Comparison of ENCODE assay signal across 27 cellular contexts in genomic region chrX:8689473-8689872, GRCh38. TPM values are rescaled to one million over a fixed set of nuclear protein-coding genes. Genes with fewer than 3 reads are reported as not detected.
"Had no signal": no experiment of that assay in that cellular context is flagged by ENCODE, and none has a peak within 500 bp of the region (broad histone marks: within the 10 kb centered on the region; RNA-seq: fewer than 3 reads in every experiment).

No MANE protein-coding gene starts in this region.

- H3K4me1 ChIP-seq: gastrocnemius medialis, left lung, parathyroid adenoma, stomach, thyroid gland, vagina had no signal

- H3K9ac ChIP-seq: parathyroid adenoma had no signal

- H3K36me3 Mint-ChIP-seq: naive thymus-derived CD4-positive, alpha-beta T cell; stimulated activated effector memory CD8-positive, alpha-beta T cell treated with anti-CD3 and anti-CD28 coated beads, Interleukin-12 subunit alpha, Interleukin-12 subunit beta, amount 100 ng/mL, for 72 hours had no signal

- H3K27me3 ChIP-seq: gastrocnemius medialis, left lung, neutrophil, stomach, thyroid gland, vagina had no signal

- H3K27ac ChIP-seq: dorsolateral prefrontal cortex, epithelial cell of prostate, gastrocnemius medialis, left lung, neutrophil, parathyroid adenoma, stomach, thyroid gland, vagina had no signal

- H3K9me3 Mint-ChIP-seq: nephron; stimulated activated effector memory CD8-positive, alpha-beta T cell treated with anti-CD3 and anti-CD28 coated beads, Interleukin-12 subunit alpha, Interleukin-12 subunit beta, amount 100 ng/mL, for 72 hours had no signal

- H3K79me2 ChIP-seq: parathyroid adenoma had no signal

- H3K9me3 ChIP-seq: gastrocnemius medialis, left lung, neutrophil, stomach, thyroid gland, vagina had no signal

- H3K4me2 ChIP-seq: smooth muscle cell had no signal

- ATAC-seq: esophagus mucosa; gastrocnemius medialis; left cardiac atrium; left lung; naive thymus-derived CD4-positive, alpha-beta T cell; sciatic nerve; stimulated activated effector memory CD8-positive, alpha-beta T cell treated with anti-CD3 and anti-CD28 coated beads, Interleukin-12 subunit alpha, Interleukin-12 subunit beta, amount 100 ng/mL, for 72 hours had no signal

- H3K4me3 ChIP-seq: dorsolateral prefrontal cortex, gastrocnemius medialis, left lung, smooth muscle cell, stomach, thyroid gland, vagina had no signal

- DNase-seq: dorsolateral prefrontal cortex; effector CD4-positive, alpha-beta T cell; foreskin fibroblast; gastrocnemius medialis; head of caudate nucleus; left cardiac atrium; left lung; mesenchymal stem cell; midbrain; naive thymus-derived CD4-positive, alpha-beta T cell; stimulated activated CD4-positive, alpha-beta T cell treated with anti-CD3 and anti-CD28 coated beads, Interleukin-12 subunit alpha, Interleukin-12 subunit beta, amount 100 ng/mL, for 4 hours; stimulated activated CD4-positive, alpha-beta T cell treated with anti-CD3 and anti-CD28 coated beads, Interleukin-2, amount 100 ng/mL, for 24 hours; stimulated activated CD4-positive, alpha-beta T cell treated with anti-CD3 and anti-CD28 coated beads, Interleukin-4, amount 100 ng/mL, for 24 hours; stimulated activated naive CD4-positive, alpha-beta T cell treated with Interleukin-2 at 50 U/mL for 16 hours; stomach; thyroid gland; trophoblast cell had no signal

- H3K27ac Mint-ChIP-seq: nephron; progenitor cell of endocrine pancreas; stimulated activated effector memory CD8-positive, alpha-beta T cell treated with anti-CD3 and anti-CD28 coated beads, Interleukin-12 subunit alpha, Interleukin-12 subunit beta, amount 100 ng/mL, for 72 hours had no signal

- H3K36me3 ChIP-seq: gastrocnemius medialis, left lung, neutrophil, stomach, thyroid gland, vagina had no signal

- H3K4me1 Mint-ChIP-seq: stimulated activated effector memory CD8-positive, alpha-beta T cell treated with anti-CD3 and anti-CD28 coated beads, Interleukin-12 subunit alpha, Interleukin-12 subunit beta, amount 100 ng/mL, for 72 hours had no signal

- H2AFZ ChIP-seq: parathyroid adenoma had no signal

- H3K4me3 Mint-ChIP-seq: naive thymus-derived CD4-positive, alpha-beta T cell; nephron; stimulated activated effector memory CD8-positive, alpha-beta T cell treated with anti-CD3 and anti-CD28 coated beads, Interleukin-12 subunit alpha, Interleukin-12 subunit beta, amount 100 ng/mL, for 72 hours had no signal

RNA-seq across cellular contexts. Expression of gene ANOS1, which starts 42.5 kb away (rescaled TPM):
- polyA plus RNA-seq: naive thymus-derived CD4-positive, alpha-beta T cell had no signal
